In the genomic region with DNA sequence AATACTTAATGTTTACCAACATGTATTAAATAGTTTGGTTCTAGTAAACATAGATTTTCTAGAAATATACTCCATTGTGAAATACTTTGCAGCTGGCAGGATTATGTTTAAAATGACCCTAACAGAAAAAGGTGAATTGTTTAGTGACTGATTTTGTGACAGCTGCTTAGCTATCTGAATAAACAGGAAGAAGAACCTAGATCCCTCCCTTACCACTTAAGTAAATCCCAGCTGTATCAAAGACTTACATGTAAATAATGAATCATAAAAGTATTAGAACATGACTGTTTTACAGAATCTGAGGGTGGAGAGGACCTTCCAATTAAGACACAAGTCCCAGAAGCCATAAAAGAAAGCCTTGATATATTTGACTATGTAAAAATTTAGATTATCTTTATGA, we compare ENCODE assay signal across 1 cellular context.
TF ChIP-seq lines count a peak whose summit lies in the region.

No MANE protein-coding gene starts in this region.

TF ChIP-seq in IMR-90, 13 proteins besides CTCF, POLR2A, EP300 and RAD21 (continued from another document):
- TF ChIP-seq RFX5 (IDR thresholded peaks at IDR 0.05; ENCODE audit: low read depth, low read length) = no peak
- no peak for TF ChIP-seq MAFK (IDR thresholded peaks at IDR 0.05; ENCODE audit: low read depth, low read length)
- TF ChIP-seq FOS (IDR thresholded peaks at IDR 0.05; ENCODE audit: low read depth, low read length) = no peak
- TF ChIP-seq CEBPB (IDR thresholded peaks at IDR 0.05; ENCODE audit: low read depth, low read length) = no peak
- no peak for TF ChIP-seq RCOR1 (IDR thresholded peaks at IDR 0.05; ENCODE audit: insufficient replicate concordance, low read length)
- TF ChIP-seq MXI1 (IDR thresholded peaks at IDR 0.05; ENCODE audit: borderline replicate concordance, low read depth, low read length) = no peak
- TF ChIP-seq BHLHE40 (IDR thresholded peaks at IDR 0.05; ENCODE audit: low read depth, low read length) = no peak
- TF ChIP-seq MAZ (IDR thresholded peaks at IDR 0.05; ENCODE audit: borderline replicate concordance, low read depth, low read length) = no peak
